ENCODE assay signal across 22 cellular contexts in genomic region chr2:7060156-7060555, GRCh38.
DNase-seq lines count a peak whose midpoint lies in the region; ATAC-seq, FAIRE-seq and TF ChIP-seq lines count a peak whose summit lies in the region.
"Had no signal": no experiment of that assay in that cellular context is flagged by ENCODE, and none has a peak within 500 bp of the region (broad histone marks: within the 10 kb centered on the region; RNA-seq: fewer than 3 reads in every experiment).

No MANE protein-coding gene starts in this region.

- peaks cover 12% of the 10 kb centered on the region for H3K9me3 Mint-ChIP-seq in activated naive CD8-positive, alpha-beta T cell (ENCODE audit: low read depth)
- peaks cover 7% of the 10 kb centered on the region for H3K9me3 Mint-ChIP-seq in activated naive CD8-positive, alpha-beta T cell treated with anti-CD3 and anti-CD28 coated beads, Interleukin-2, amount 50 U/mL, for 24 hours
- H3K9me3 Mint-ChIP-seq in naive B cell = peaks cover 9 to 25% (median 14%) of the 10 kb centered on the region in 7 donors
- H3K9me3 Mint-ChIP-seq: activated CD4-positive, alpha-beta T cell treated with anti-CD3 and anti-CD28 coated beads, Interleukin-2, amount 10 ng/mL, durations not matched to agents 24 days and 14 days had no signal

- H3K36me3 ChIP-seq in vagina = no peaks in the 10 kb centered on the region
- H3K36me3 ChIP-seq: lower lobe of right lung, prostate gland, WERI-Rb-1 had no signal

- H3K27ac ChIP-seq in vagina = peak overlapping the region; percentile 25
- H3K27ac ChIP-seq: lower lobe of right lung, prostate gland, WERI-Rb-1 had no signal

- peaks cover 28% of the 10 kb centered on the region for H3K4me1 ChIP-seq in vagina
- H3K4me1 ChIP-seq: prostate gland had no signal

- H3K36me3 Mint-ChIP-seq in activated naive CD8-positive, alpha-beta T cell = peaks cover 23% of the 10 kb centered on the region
- H3K36me3 Mint-ChIP-seq in activated naive CD8-positive, alpha-beta T cell treated with anti-CD3 and anti-CD28 coated beads, Interleukin-2, amount 50 U/mL, for 24 hours (ENCODE audit: low read depth) = peaks cover 8% of the 10 kb centered on the region
- H3K36me3 Mint-ChIP-seq in naive B cell = peaks cover 22 to 28% of the 10 kb centered on the region in 2 donors

- no peak for DNase-seq in activated naive CD8-positive, alpha-beta T cell treated with anti-CD3 and anti-CD28 coated beads, Interleukin-2, amount 50 U/mL, for 24 hours
- DNase-seq in NCI-H524 treated with DMSO at 0.1 percent for 48 hours (lab: John Stamatoyannopoulos, UW) (peak; percentile 17), naive B cell (no peak), vagina (ENCODE audit: extremely low spot score in 2 of 2) (no peak), RCC 7860 (ENCODE audit: low spot score) (no peak), activated gamma-delta T cell treated with Interleukin-2 at 50 U/mL for 16 hours (no peak)
- DNase-seq: activated CD4-positive, alpha-beta T cell treated with anti-CD3 and anti-CD28 coated beads, Interleukin-2, amount 10 ng/mL, durations not matched to agents 24 days and 14 days; activated effector memory CD4-positive, alpha-beta T cell treated with Interleukin-2 at 50 U/mL for 16 hours; amygdala; HCEC 1CT; islet precursor cell; lower lobe of right lung; NCI-H1105; NCI-H2029; NCI-H226; Right ventricle myocardium superior; stimulated activated CD8-positive, alpha-beta memory T cell treated with anti-CD3 and anti-CD28 coated beads, Interleukin-4, amount 100 ng/mL, for 48 hours; T-helper 9 cell; WERI-Rb-1 had no signal

- intact Hi-C loops in vagina (cut with DNase I) = no loop called here

- peak overlapping the region; percentile 77 for H3K27ac Mint-ChIP-seq in activated naive CD8-positive, alpha-beta T cell
- no peak overlapping the region for H3K27ac Mint-ChIP-seq in activated naive CD8-positive, alpha-beta T cell treated with anti-CD3 and anti-CD28 coated beads, Interleukin-2, amount 50 U/mL, for 24 hours
- peak overlapping the region in 2 of 6 donors; percentile 1 to 34 for H3K27ac Mint-ChIP-seq in naive B cell
- H3K27ac Mint-ChIP-seq: activated CD4-positive, alpha-beta T cell treated with anti-CD3 and anti-CD28 coated beads, Interleukin-2, amount 10 ng/mL, durations not matched to agents 24 days and 14 days had no signal

- TF ChIP-seq CTCF in vagina (IDR thresholded peaks at IDR 0.05) = no peak

- H3K27me3 ChIP-seq in vagina = no peaks in the 10 kb centered on the region

- no peak overlapping the region for H3K4me3 ChIP-seq in vagina
- H3K4me3 ChIP-seq: lower lobe of right lung, prostate gland had no signal

- no peaks in the 10 kb centered on the region for H3K9me3 ChIP-seq in vagina
- H3K9me3 ChIP-seq: lower lobe of right lung, prostate gland had no signal

- H3K27me3 Mint-ChIP-seq in activated naive CD8-positive, alpha-beta T cell = no peaks in the 10 kb centered on the region
- no peaks in the 10 kb centered on the region for H3K27me3 Mint-ChIP-seq in activated naive CD8-positive, alpha-beta T cell treated with anti-CD3 and anti-CD28 coated beads, Interleukin-2, amount 50 U/mL, for 24 hours
- H3K27me3 Mint-ChIP-seq in naive B cell = peaks cover 7 to 27% (median 8%) of the 10 kb centered on the region in 3 donors
- H3K27me3 Mint-ChIP-seq: activated CD4-positive, alpha-beta T cell treated with anti-CD3 and anti-CD28 coated beads, Interleukin-2, amount 10 ng/mL, durations not matched to agents 24 days and 14 days had no signal

- peaks cover 26% of the 10 kb centered on the region for H3K4me1 Mint-ChIP-seq in activated naive CD8-positive, alpha-beta T cell (ENCODE audit: low read depth)
- H3K4me1 Mint-ChIP-seq in activated naive CD8-positive, alpha-beta T cell treated with anti-CD3 and anti-CD28 coated beads, Interleukin-2, amount 50 U/mL, for 24 hours = peaks cover 8% of the 10 kb centered on the region
- H3K4me1 Mint-ChIP-seq in naive B cell = peaks cover 0 to 23% (median 18%) of the 10 kb centered on the region in 3 donors

- H3K4me3 Mint-ChIP-seq in activated naive CD8-positive, alpha-beta T cell = no peak overlapping the region
- H3K4me3 Mint-ChIP-seq in activated naive CD8-positive, alpha-beta T cell treated with anti-CD3 and anti-CD28 coated beads, Interleukin-2, amount 50 U/mL, for 24 hours = no peak overlapping the region
- peak overlapping the region in 5 of 8 donors; percentile 15 to 68 (median 29) for H3K4me3 Mint-ChIP-seq in naive B cell
- H3K4me3 Mint-ChIP-seq: activated CD4-positive, alpha-beta T cell treated with anti-CD3 and anti-CD28 coated beads, Interleukin-2, amount 10 ng/mL, durations not matched to agents 24 days and 14 days had no signal

- no peak for TF ChIP-seq POLR2A in vagina (IDR thresholded peaks at IDR 0.05)

- no peak for FAIRE-seq in RCC 7860 (lab: Jason Lieb, UNC)

- ATAC-seq in activated naive CD8-positive, alpha-beta T cell treated with anti-CD3 and anti-CD28 coated beads, Interleukin-2, amount 50 U/mL, for 24 hours = no peak
- ATAC-seq in naive B cell (ENCODE audit: low read depth in 2 of 2) (no peak), GM21390 (IDR thresholded peaks at IDR 0.05; ENCODE audit: unreplicated experiment) (no peak)

Comparison
In these comparisons a context has a peak if more than half of its experiments do, and no peak if none do; other contexts are left out.
1. H3K4me3 Mint-ChIP-seq: peak in naive B cell (5 of 8); none in activated naive CD8-positive, alpha-beta T cell (single experiment) and activated naive CD8-positive, alpha-beta T cell treated with anti-CD3 and anti-CD28 coated beads, Interleukin-2, amount 50 U/mL, for 24 hours (single experiment).